1 cellular context compared by ENCODE assay signal in the genomic region with DNA sequence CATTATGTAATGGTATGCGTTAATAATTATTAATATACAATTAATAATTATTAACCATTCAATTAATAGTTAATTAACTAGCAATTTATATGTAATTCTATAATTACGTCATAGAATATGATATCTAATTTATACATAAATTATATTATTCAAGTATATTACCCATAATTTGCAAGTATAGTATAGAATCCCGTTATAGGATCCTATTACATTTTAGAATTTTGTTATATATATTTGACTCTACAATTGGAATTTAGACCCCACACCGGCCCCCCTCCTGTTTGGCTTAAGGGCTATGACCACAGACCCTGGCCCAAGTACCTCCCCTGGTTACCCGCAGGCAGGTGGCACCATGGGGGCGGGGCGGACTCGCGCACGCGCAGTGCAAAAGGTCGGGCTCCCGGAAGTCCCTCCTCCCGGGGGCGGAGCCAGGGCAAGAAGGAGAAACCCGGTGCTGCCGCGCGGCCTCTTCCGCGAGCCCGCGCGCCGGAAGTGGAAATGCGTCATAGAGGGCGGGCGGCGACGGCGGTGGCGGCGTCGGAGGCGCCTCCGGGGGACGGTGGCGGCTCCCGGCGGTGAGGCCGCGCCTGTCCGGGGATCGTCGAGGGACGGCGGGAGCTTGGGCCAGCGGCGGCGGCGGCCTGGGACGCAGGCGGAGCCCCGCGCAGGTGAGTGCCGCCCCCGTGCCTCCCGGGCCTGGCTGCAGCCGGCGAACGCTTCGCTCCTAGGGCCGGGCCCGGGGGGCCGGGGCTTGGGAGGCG.
TF ChIP-seq lines count a peak whose summit lies in the region.

A gene with protein sequence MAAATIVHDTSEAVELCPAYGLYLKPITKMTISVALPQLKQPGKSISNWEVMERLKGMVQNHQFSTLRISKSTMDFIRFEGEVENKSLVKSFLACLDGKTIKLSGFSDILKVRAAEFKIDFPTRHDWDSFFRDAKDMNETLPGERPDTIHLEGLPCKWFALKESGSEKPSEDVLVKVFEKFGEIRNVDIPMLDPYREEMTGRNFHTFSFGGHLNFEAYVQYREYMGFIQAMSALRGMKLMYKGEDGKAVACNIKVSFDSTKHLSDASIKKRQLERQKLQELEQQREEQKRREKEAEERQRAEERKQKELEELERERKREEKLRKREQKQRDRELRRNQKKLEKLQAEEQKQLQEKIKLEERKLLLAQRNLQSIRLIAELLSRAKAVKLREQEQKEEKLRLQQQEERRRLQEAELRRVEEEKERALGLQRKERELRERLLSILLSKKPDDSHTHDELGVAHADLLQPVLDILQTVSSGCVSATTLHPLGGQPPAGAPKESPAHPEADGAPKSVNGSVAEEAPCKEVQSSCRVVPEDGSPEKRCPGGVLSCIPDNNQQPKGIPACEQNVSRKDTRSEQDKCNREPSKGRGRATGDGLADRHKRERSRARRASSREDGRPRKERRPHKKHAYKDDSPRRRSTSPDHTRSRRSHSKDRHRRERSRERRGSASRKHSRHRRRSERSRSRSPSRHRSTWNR (plus strand): TSS at position 503 of the 761 bp plus-strand sequence. CDS start 1,859 bp downstream, outside the sequence.

TF ChIP-seq in HepG2, 621 proteins besides CTCF, POLR2A, EP300 and RAD21 (continued from another document and continues in another):
- TF ChIP-seq TFDP1 (CRISPR knock-in tag; IDR thresholded peaks at IDR 0.05; ENCODE audit: borderline replicate concordance) = peak; percentile 62; the same call in 1 of the 2 replicates
- TF ChIP-seq ZHX2 (IDR thresholded peaks at IDR 0.05; ENCODE audit: low read depth) = peak; percentile 66; the same call in 1 of the 2 replicates
- no peak for TF ChIP-seq ZHX2 (CRISPR knock-in tag; IDR thresholded peaks at IDR 0.05; ENCODE audit: borderline replicate concordance)
- TF ChIP-seq CEBPB (IDR thresholded peaks at IDR 0.05; ENCODE audit: borderline replicate concordance, low read depth, low read length) = no peak
- TF ChIP-seq RORA (CRISPR knock-in tag; IDR thresholded peaks at IDR 0.05) = no peak
- peak; percentile 77 for TF ChIP-seq SAP130 (CRISPR knock-in tag; IDR thresholded peaks at IDR 0.05; ENCODE audit: low read depth)
- TF ChIP-seq ZNF10 (CRISPR knock-in tag; IDR thresholded peaks at IDR 0.05; ENCODE audit: borderline replicate concordance, low read depth) = no peak
- 0 out of 2 replicates have a peak, but pooled peaks have one; percentile 28 for TF ChIP-seq ZNF580 (CRISPR knock-in tag; IDR thresholded peaks at IDR 0.05; ENCODE audit: borderline replicate concordance, low read depth)
- peak; percentile 48 for TF ChIP-seq ZNF687 (CRISPR knock-in tag; IDR thresholded peaks at IDR 0.05)
- peak; percentile 28; the same call in 1 of the 2 replicates for TF ChIP-seq ZNF556 (CRISPR knock-in tag; IDR thresholded peaks at IDR 0.05; ENCODE audit: borderline replicate concordance)
- TF ChIP-seq ZNF382 (CRISPR knock-in tag; IDR thresholded peaks at IDR 0.05; ENCODE audit: borderline replicate concordance) = no peak
- peak; percentile 90 for TF ChIP-seq KAT8 (CRISPR knock-in tag; IDR thresholded peaks at IDR 0.05)
- no peak for TF ChIP-seq GABPA (IDR thresholded peaks at IDR 0.05; ENCODE audit: low read depth, low read length)
- TF ChIP-seq GABPA (CRISPR knock-in tag; IDR thresholded peaks at IDR 0.05; ENCODE audit: low read depth) = peak; percentile 93
- peak; percentile 71 for TF ChIP-seq CREM (IDR thresholded peaks at IDR 0.05)
- no peak for TF ChIP-seq CREM (CRISPR knock-in tag; IDR thresholded peaks at IDR 0.05)
- TF ChIP-seq ZNF251 (CRISPR knock-in tag; IDR thresholded peaks at IDR 0.05) = no peak
- TF ChIP-seq ZNF274 (CRISPR knock-in tag; IDR thresholded peaks at IDR 0.05) = 0 out of 2 replicates have a peak, but pooled peaks have one; percentile 29
- TF ChIP-seq, protein P1, sequence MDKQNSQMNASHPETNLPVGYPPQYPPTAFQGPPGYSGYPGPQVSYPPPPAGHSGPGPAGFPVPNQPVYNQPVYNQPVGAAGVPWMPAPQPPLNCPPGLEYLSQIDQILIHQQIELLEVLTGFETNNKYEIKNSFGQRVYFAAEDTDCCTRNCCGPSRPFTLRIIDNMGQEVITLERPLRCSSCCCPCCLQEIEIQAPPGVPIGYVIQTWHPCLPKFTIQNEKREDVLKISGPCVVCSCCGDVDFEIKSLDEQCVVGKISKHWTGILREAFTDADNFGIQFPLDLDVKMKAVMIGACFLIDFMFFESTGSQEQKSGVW (CRISPR knock-in tag; IDR thresholded peaks at IDR 0.05; ENCODE audit: borderline replicate concordance) = no peak
- TF ChIP-seq HNF1A (IDR thresholded peaks at IDR 0.05; ENCODE audit: low read depth) = no peak
- TF ChIP-seq HNF1A (CRISPR knock-in tag; IDR thresholded peaks at IDR 0.05; ENCODE audit: borderline replicate concordance) = 0 out of 2 replicates have a peak, but pooled peaks have one; percentile 18
- 0 out of 2 replicates have a peak, but pooled peaks have one; percentile 19 for TF ChIP-seq TARDBP (CRISPR knock-in tag; IDR thresholded peaks at IDR 0.05)
- no peak for TF ChIP-seq DNMT3B (CRISPR knock-in tag; conservative IDR thresholded peaks at IDR 0.05)
- TF ChIP-seq XRCC5 (optimal IDR thresholded peaks at IDR 0.05; ENCODE audit: low read length) = peak; percentile 53
- TF ChIP-seq, protein P2, sequence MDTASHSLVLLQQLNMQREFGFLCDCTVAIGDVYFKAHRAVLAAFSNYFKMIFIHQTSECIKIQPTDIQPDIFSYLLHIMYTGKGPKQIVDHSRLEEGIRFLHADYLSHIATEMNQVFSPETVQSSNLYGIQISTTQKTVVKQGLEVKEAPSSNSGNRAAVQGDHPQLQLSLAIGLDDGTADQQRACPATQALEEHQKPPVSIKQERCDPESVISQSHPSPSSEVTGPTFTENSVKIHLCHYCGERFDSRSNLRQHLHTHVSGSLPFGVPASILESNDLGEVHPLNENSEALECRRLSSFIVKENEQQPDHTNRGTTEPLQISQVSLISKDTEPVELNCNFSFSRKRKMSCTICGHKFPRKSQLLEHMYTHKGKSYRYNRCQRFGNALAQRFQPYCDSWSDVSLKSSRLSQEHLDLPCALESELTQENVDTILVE (CRISPR knock-in tag; IDR thresholded peaks at IDR 0.05) = 0 out of 2 replicates have a peak, but pooled peaks have one; percentile 41
- peak; percentile 85 for TF ChIP-seq ZFY (CRISPR knock-in tag; IDR thresholded peaks at IDR 0.05)
- TF ChIP-seq MXI1 (IDR thresholded peaks at IDR 0.05; ENCODE audit: borderline replicate concordance, low read depth, low read length) = peak; percentile 55; the same call in 1 of the 3 replicates
